11 cellular contexts compared by ENCODE assay signal in genomic region chr17:5516060-5516792, GRCh38. TPM values are rescaled to one million over a fixed set of nuclear protein-coding genes. Genes with fewer than 3 reads are reported as not detected.
A peak's percentile ranks its signal among the peaks of the same experiment; 100 is the strongest.
DNase-seq lines count a peak whose midpoint lies in the region; ATAC-seq and TF ChIP-seq lines count a peak whose summit lies in the region.
"Had no signal": no experiment of that assay in that cellular context is flagged by ENCODE, and none has a peak within 500 bp of the region (broad histone marks: within the 10 kb centered on the region; RNA-seq: fewer than 3 reads in every experiment).

No MANE protein-coding gene starts in this region.

- peak; percentile 90 for ATAC-seq in Panc1
- ATAC-seq in esophagus mucosa = peak; percentile 36
- no peak for ATAC-seq in HG03520 (IDR thresholded peaks at IDR 0.05; ENCODE audit: unreplicated experiment)

- TF ChIP-seq POLR2A in esophagus muscularis mucosa (IDR thresholded peaks at IDR 0.05; ENCODE audit: low read depth) = no peak

- POLR2A ChIA-PET in Panc1 (lab: Charles Lee) = no interaction called here

- intact Hi-C loops in Panc1 (cut with micrococcal nuclease; ENCODE audit: unreplicated experiment) = no loop called here
- intact Hi-C loops in esophagus muscularis mucosa (cut with DNase I) = no loop called here

- TF ChIP-seq EP300 in esophagus muscularis mucosa (IDR thresholded peaks at IDR 0.05) = no peak

- H3K27me3 ChIP-seq in Panc1 (ENCODE audit: control insufficient read depth, insufficient read depth, low read length) (no peaks in the 10 kb centered on the region), esophagus muscularis mucosa (no peaks in the 10 kb centered on the region)

- H3K4me1 ChIP-seq in Panc1 (ENCODE audit: control insufficient read depth, insufficient read depth, low read length) = no peaks in the 10 kb centered on the region
- no peaks in the 10 kb centered on the region for H3K4me1 ChIP-seq in esophagus muscularis mucosa

- H3K4me3 Mint-ChIP-seq in osteocyte (ENCODE audit: unreplicated experiment) = no peak overlapping the region

- WGBS in esophagus muscularis mucosa = 53% methylated on average over 5 of the region's 5 CpGs

- CTCF ChIA-PET in Panc1 (lab: Charles Lee) = no interaction called here

- H3K36me3 Mint-ChIP-seq in osteocyte (ENCODE audit: unreplicated experiment) = no peaks in the 10 kb centered on the region

- H3K27ac ChIP-seq in Panc1 (ENCODE audit: low read length) (no peak overlapping the region), esophagus muscularis mucosa (replicated peaks in 1 of 4) (peak overlapping the region in 1 of 4 donors; percentile 78)

- no peak overlapping the region for H3K4me3 ChIP-seq in Panc1 (ENCODE audit: low read depth in 2 of 2, low read length in 2 of 2)
- H3K4me3 ChIP-seq in esophagus muscularis mucosa = no peak overlapping the region

- TF ChIP-seq CTCF in Panc1 (IDR thresholded peaks at IDR 0.05) = no peak
- no peak for TF ChIP-seq CTCF in osteocyte (IDR thresholded peaks at IDR 0.05)
- TF ChIP-seq CTCF in esophagus muscularis mucosa (IDR thresholded peaks at IDR 0.05) = no peak

- peak; percentile 100 for DNase-seq in ELR (ENCODE audit: low read depth)
- peak; percentile 91 for DNase-seq in Panc1 (ENCODE audit: low read depth, low spot score)
- DNase-seq in osteocyte (ENCODE audit: extremely low spot score, unreplicated experiment) = no peak
- DNase-seq in KG1 (lab: John Stamatoyannopoulos, UW) = no peak
- no peak for DNase-seq in esophagus muscularis mucosa (ENCODE audit: extremely low spot score)
- DNase-seq in NCI-H510A treated with DMSO at 0.1 percent for 48 hours (lab: John Stamatoyannopoulos, UW) = no peak
- DNase-seq: activated CD4-positive, CD25-positive, alpha-beta regulatory T cell; cerebellar nuclear complex; NCI-H2107 had no signal

- BruUV-seq in Panc1 (replicated peaks; lab: Mats Ljungman, UMichigan) = no TSS peak

- no peaks in the 10 kb centered on the region for H3K27me3 Mint-ChIP-seq in osteocyte (ENCODE audit: unreplicated experiment)

- peaks cover 19% of the 10 kb centered on the region for H3K4me1 Mint-ChIP-seq in osteocyte (ENCODE audit: unreplicated experiment)

- H3K9me3 ChIP-seq in Panc1 (ENCODE audit: control insufficient read depth, insufficient read depth, low read depth, low read length) (no peaks in the 10 kb centered on the region), esophagus muscularis mucosa (no peaks in the 10 kb centered on the region)

- H3K36me3 ChIP-seq in Panc1 (ENCODE audit: control insufficient read depth, insufficient read depth, low read length) = no peaks in the 10 kb centered on the region
- H3K36me3 ChIP-seq in esophagus muscularis mucosa = peaks cover 0 to 45% (median 11%) of the 10 kb centered on the region in 4 donors

- H3K27ac Mint-ChIP-seq in osteocyte (ENCODE audit: unreplicated experiment) = peak overlapping the region; percentile 80

- in situ Hi-C loops in Panc1 (cut with HindIII; ENCODE audit: low pct_unique_long_range_greater_than_20kb, low sequenced_read_pairs) = no loop called here

- no peaks in the 10 kb centered on the region for H3K9me3 Mint-ChIP-seq in osteocyte (ENCODE audit: unreplicated experiment)

RNA-seq across cellular contexts. Expression of gene MIS12, which starts 29.9 kb away (rescaled TPM):
- total RNA-seq in Panc1 (2021; ENCODE audit: unreplicated experiment) (11.5 TPM), esophagus mucosa (8.1 TPM), osteocyte (20.1 and 21.3 TPM in 2 replicates), esophagus muscularis mucosa (10 to 100 TPM in 3 of 4 donors, 1 to 10 TPM in 1; 8.8 to 18.9 (median 14.6) TPM)
- 6.0 TPM for polyA plus RNA-seq in Panc1 (2012; ENCODE audit: insufficient read length)

RNA-seq across cellular contexts. Expression of gene DERL2, which starts 30.2 kb away (rescaled TPM):
- total RNA-seq in Panc1 (2021; ENCODE audit: unreplicated experiment) = 59.7 TPM
- 48.8 TPM for polyA plus RNA-seq in Panc1 (2012; ENCODE audit: insufficient read length)
- 35.0 TPM for total RNA-seq in esophagus mucosa
- total RNA-seq in osteocyte = 73.1 and 81.2 TPM in 2 replicates
- 10 to 100 TPM; 17.4 to 32.4 (median 23.3) TPM for total RNA-seq in esophagus muscularis mucosa

RNA-seq across cellular contexts. Expression of gene DHX33, which starts 47.4 kb away (rescaled TPM):
- total RNA-seq in Panc1 (2021; ENCODE audit: unreplicated experiment) = 31.0 TPM
- polyA plus RNA-seq in Panc1 (2012; ENCODE audit: insufficient read length) = 26.8 TPM
- total RNA-seq in esophagus mucosa = 11.1 TPM
- total RNA-seq in osteocyte = 17.5 and 18.9 TPM in 2 replicates
- 10 to 100 TPM in 1 of 4 donors, 1 to 10 TPM in 3; 9.1 to 10.9 (median 9.7) TPM for total RNA-seq in esophagus muscularis mucosa

Comparison
In these comparisons a context has a peak if more than half of its experiments do, and no peak if none do; other contexts are left out.
1. DNase-seq: peak in ELR (single experiment) and Panc1 (single experiment); none in osteocyte (single experiment), KG1 (single experiment), esophagus muscularis mucosa (single experiment) and NCI-H510A treated with DMSO at 0.1 percent for 48 hours (single experiment).